ENCODE assay signal across 1 cellular context in the genomic region with DNA sequence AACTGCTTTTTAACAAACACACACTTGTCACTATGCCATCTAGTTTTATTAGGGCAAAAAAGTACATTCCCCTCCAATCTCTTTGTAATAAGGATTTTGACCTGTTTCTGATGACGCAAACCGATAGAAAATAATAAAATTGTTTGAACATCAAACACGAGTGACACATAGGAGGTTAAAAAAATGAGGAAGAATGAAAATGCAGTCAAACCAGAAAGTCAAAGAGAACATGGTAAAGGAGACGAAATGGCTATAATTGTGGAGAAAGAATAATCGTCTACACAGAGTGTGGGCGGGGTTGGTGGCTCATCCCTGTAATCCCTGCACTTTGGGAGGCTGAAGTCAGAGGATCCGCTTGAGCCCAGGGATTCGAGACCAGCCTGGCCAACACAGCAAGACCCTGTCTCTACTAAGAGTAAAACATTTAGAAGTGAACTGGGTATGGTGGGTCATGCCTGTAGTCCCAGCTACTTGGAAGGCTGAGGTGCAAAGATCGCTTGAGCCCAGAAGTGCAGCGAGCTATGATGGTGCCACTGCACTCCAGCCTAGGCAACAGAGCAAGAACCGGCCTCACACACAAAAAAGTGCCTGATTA.
TF ChIP-seq lines count a peak whose summit lies in the region.

No MANE protein-coding gene starts in this region.

TF ChIP-seq in GM12878, 131 proteins besides CTCF, POLR2A, EP300 and RAD21 (continued from another document):
- TF ChIP-seq ESRRA (IDR thresholded peaks at IDR 0.05; ENCODE audit: low read length): no peak
- TF ChIP-seq CBX5 (IDR thresholded peaks at IDR 0.05; ENCODE audit: low read depth): no peak
- no peak for TF ChIP-seq CHD4 (IDR thresholded peaks at IDR 0.05)
- no peak for TF ChIP-seq NRF1 (conservative IDR thresholded peaks at IDR 0.05; ENCODE audit: low read depth, low read length)
- no peak for TF ChIP-seq IRF3 (IDR thresholded peaks at IDR 0.05)
- TF ChIP-seq SUPT20H (IDR thresholded peaks at IDR 0.05; ENCODE audit: borderline replicate concordance, control insufficient read depth, low read depth, low read length): no peak
- no peak for TF ChIP-seq USF1 (IDR thresholded peaks at IDR 0.05; ENCODE audit: borderline replicate concordance, extremely low read length, insufficient read depth, low read depth, low read length)
- no peak for TF ChIP-seq SP1 (IDR thresholded peaks at IDR 0.05; ENCODE audit: low read depth, low read length)
- no peak for TF ChIP-seq HDAC6 (IDR thresholded peaks at IDR 0.05; ENCODE audit: unreplicated experiment)
